8 cellular contexts compared by ENCODE assay signal in genomic region chr7:112462236-112462635, GRCh38. TPM values are rescaled to one million over a fixed set of nuclear protein-coding genes. Genes with fewer than 3 reads are reported as not detected.
A peak's percentile ranks its signal among the peaks of the same experiment; 100 is the strongest.
DNase-seq lines count a peak whose midpoint lies in the region; ATAC-seq and TF ChIP-seq lines count a peak whose summit lies in the region.
"Had no signal": no experiment of that assay in that cellular context is flagged by ENCODE, and none has a peak within 500 bp of the region (broad histone marks: within the 10 kb centered on the region; RNA-seq: fewer than 3 reads in every experiment).

No MANE protein-coding gene starts in this region.

- H3K9me3 ChIP-seq in heart right ventricle: no peaks in the 10 kb centered on the region
- no peaks in the 10 kb centered on the region for H3K9me3 ChIP-seq in subcutaneous abdominal adipose tissue (ENCODE audit: control insufficient read depth in 5 of 5, low read length in 5 of 5)
- no peaks in the 10 kb centered on the region for H3K9me3 ChIP-seq in CD8-positive, alpha-beta T cell (ENCODE audit: low read length)
- no peaks in the 10 kb centered on the region for H3K9me3 ChIP-seq in Karpas-422 (ENCODE audit: low read length)

- no peaks in the 10 kb centered on the region for H4K20me1 ChIP-seq in Karpas-422 (ENCODE audit: insufficient read depth, low read depth, low read length)

- H3K27me3 ChIP-seq in heart right ventricle: no peaks in the 10 kb centered on the region
- no peaks in the 10 kb centered on the region for H3K27me3 ChIP-seq in subcutaneous abdominal adipose tissue (ENCODE audit: control insufficient read depth in 5 of 5, insufficient read depth in 4 of 5, low read length in 5 of 5)
- H3K27me3 ChIP-seq in CD8-positive, alpha-beta T cell (ENCODE audit: insufficient read depth, low read length): no peaks in the 10 kb centered on the region
- H3K27me3 ChIP-seq in Karpas-422 (ENCODE audit: low read length): no peaks in the 10 kb centered on the region

- H3K36me3 ChIP-seq in heart right ventricle: peaks cover 0 to 100% (median 53%) of the 10 kb centered on the region in 9 donors
- peaks cover 49 to 83% (median 69%) of the 10 kb centered on the region in 5 donors for H3K36me3 ChIP-seq in subcutaneous abdominal adipose tissue (ENCODE audit: control insufficient read depth in 5 of 5, insufficient read depth in 5 of 5, low read length in 5 of 5)
- H3K36me3 ChIP-seq in CD8-positive, alpha-beta T cell (ENCODE audit: insufficient read depth, low read length): peaks cover 36% of the 10 kb centered on the region
- peaks cover 86% of the 10 kb centered on the region for H3K36me3 ChIP-seq in Karpas-422 (ENCODE audit: insufficient read depth, low read length)

- ATAC-seq in SK-N-SH treated with all-trans-retinoic acid at 6 μM for 48 hours (peak; percentile 31), heart right ventricle (peak; percentile 55 to 95 (median 85))
- no peak for ATAC-seq in CD8-positive, alpha-beta T cell

- peaks cover 0 to 49% (median 22%) of the 10 kb centered on the region in 9 donors for H3K4me1 ChIP-seq in heart right ventricle
- H3K4me1 ChIP-seq in subcutaneous abdominal adipose tissue (ENCODE audit: control insufficient read depth in 5 of 5, insufficient read depth in 5 of 5, low read length in 5 of 5): peaks cover 2 to 8% (median 5%) of the 10 kb centered on the region in 5 donors
- H3K4me1 ChIP-seq in CD8-positive, alpha-beta T cell (ENCODE audit: insufficient read depth, low read length): no peaks in the 10 kb centered on the region
- H3K4me1 ChIP-seq in Karpas-422 (ENCODE audit: low read length): peaks cover 6% of the 10 kb centered on the region

- H3K9ac ChIP-seq in subcutaneous abdominal adipose tissue (ENCODE audit: low read length in 5 of 5) (no peak overlapping the region), Karpas-422 (ENCODE audit: low read length) (no peak overlapping the region)

- peak overlapping the region in 6 of 10 donors; percentile 3 to 65 (median 24) for H3K27ac ChIP-seq in heart right ventricle
- H3K27ac ChIP-seq in subcutaneous abdominal adipose tissue (ENCODE audit: low read depth, low read length): peak overlapping the region; percentile 52
- H3K27ac ChIP-seq in CD8-positive, alpha-beta T cell (ENCODE audit: low read depth, low read length): no peak overlapping the region
- no peak overlapping the region for H3K27ac ChIP-seq in Karpas-422 (ENCODE audit: low read length)

- POLR2A ChIA-PET in CD8-positive, alpha-beta T cell (lab: Charles Lee): interaction anchor here (2.2 kb wide), 1 partner anchor 11 kb away, joined by 15 read pairs; the partner anchor contains the start of gene IFRD1

- H3K79me2 ChIP-seq in Karpas-422 (ENCODE audit: low read length): peaks cover 68% of the 10 kb centered on the region

- H3K4me1 Mint-ChIP-seq in CD8-positive, alpha-beta T cell (ENCODE audit: low read depth): peaks cover 8% of the 10 kb centered on the region

- H3K36me3 Mint-ChIP-seq in CD8-positive, alpha-beta T cell: peaks cover 84% of the 10 kb centered on the region

- no peak overlapping the region for H3K27ac Mint-ChIP-seq in CD8-positive, alpha-beta T cell

- H2AFZ ChIP-seq in Karpas-422 (ENCODE audit: low read length): no peak overlapping the region

- no peak overlapping the region for H3K4me3 Mint-ChIP-seq in CD8-positive, alpha-beta T cell

- H3K27me3 Mint-ChIP-seq in CD8-positive, alpha-beta T cell (ENCODE audit: low read depth): no peaks in the 10 kb centered on the region

- H3K9me3 Mint-ChIP-seq in CD8-positive, alpha-beta T cell: no peaks in the 10 kb centered on the region

- no peaks in the 10 kb centered on the region for H3K9me2 ChIP-seq in Karpas-422 (replicated peaks; ENCODE audit: insufficient read depth, low read length)

- intact Hi-C loops in heart right ventricle (cut with DNase I): no loop called here
- intact Hi-C loops in CD8-positive, alpha-beta T cell (cut with DNase I, micrococcal nuclease): no loop called here

- TF ChIP-seq CTCF in heart right ventricle (IDR thresholded peaks at IDR 0.05): peak in 1 of 9 donors; percentile 10
- no peak for TF ChIP-seq CTCF in CD8-positive, alpha-beta T cell (IDR thresholded peaks at IDR 0.05)

- CTCF ChIA-PET in CD8-positive, alpha-beta T cell (lab: Charles Lee): no interaction called here

- H3K4me3 ChIP-seq in heart right ventricle (no peak overlapping the region), subcutaneous abdominal adipose tissue (ENCODE audit: low read depth in 1 of 5, low read length in 5 of 5) (no peak overlapping the region), Karpas-422 (ENCODE audit: low read length) (no peak overlapping the region)
- no peak overlapping the region for H3K4me3 ChIP-seq in CD8-positive, alpha-beta T cell (ENCODE audit: low read depth, low read length)

- peak; percentile 83 for DNase-seq in LHCN-M2 (ENCODE audit: low read depth)
- peak in 1 of 2 donors; percentile 59 for DNase-seq in heart right ventricle
- DNase-seq in D341Med (ENCODE audit: low spot score): no peak
- no peak for DNase-seq in CD8-positive, alpha-beta T cell
- DNase-seq in Karpas-422: no peak
- DNase-seq: NCI-H1417 treated with DMSO at 0.1 percent for 48 hours had no signal

- H3K4me2 ChIP-seq in Karpas-422 (ENCODE audit: low read depth, low read length, poor library complexity, severe bottlenecking): no peak overlapping the region

TF ChIP-seq in SK-N-SH treated with all-trans-retinoic acid at 6 μM for 48 hours, 23 proteins besides CTCF, POLR2A, EP300 and RAD21:
- peak; percentile 55; the same call in 1 of the 2 replicates for TF ChIP-seq CREB5 (CRISPR knock-in tag; IDR thresholded peaks at IDR 0.05; ENCODE audit: low read depth)
- TF ChIP-seq CSDC2 (CRISPR knock-in tag; IDR thresholded peaks at IDR 0.05): no peak
- TF ChIP-seq TCF4 (CRISPR knock-in tag; IDR thresholded peaks at IDR 0.05; ENCODE audit: borderline replicate concordance): no peak
- TF ChIP-seq ISL1 (CRISPR knock-in tag; IDR thresholded peaks at IDR 0.05): peak; percentile 86
- no peak for TF ChIP-seq PATZ1 (CRISPR knock-in tag; IDR thresholded peaks at IDR 0.05; ENCODE audit: borderline replicate concordance)
- TF ChIP-seq ESRRG (CRISPR knock-in tag; IDR thresholded peaks at IDR 0.05): no peak
- TF ChIP-seq ZNF70 (CRISPR knock-in tag; IDR thresholded peaks at IDR 0.05): no peak

RNA-seq across cellular contexts. Expression of gene IFRD1, which starts 12.0 kb away (rescaled TPM):
- total RNA-seq in LHCN-M2 (2014; rRNA removed): 42.1 and 48.7 TPM in 2 replicates
- polyA plus RNA-seq in LHCN-M2 (2012): 17.4 TPM
- 10 to 100 TPM; 17.5 to 94.6 (median 26.2) TPM for total RNA-seq in heart right ventricle
- polyA plus RNA-seq in heart right ventricle: 10 to 100 TPM; 70.7 to 78.5 TPM
- 100 to 1,000 TPM; 292 to 301 TPM for total RNA-seq in CD8-positive, alpha-beta T cell
- 25.4 and 57.4 TPM in 2 replicates for total RNA-seq in Karpas-422 (2014; rRNA removed; shearing (Covaris generic); ENCODE audit: low replicate concordance)

RNA-seq across cellular contexts. Expression of gene LSMEM1, which starts 18.6 kb away (rescaled TPM):
- total RNA-seq in LHCN-M2 (2014; rRNA removed) (0.06 and 0.26 TPM in 2 replicates), heart right ventricle (10 to 100 TPM in 1 of 10 donors, 1 to 10 TPM in 9; 1.1 to 11.6 (median 4.8) TPM)
- 0.16 TPM for polyA plus RNA-seq in LHCN-M2 (2012)
- 1 to 10 TPM in 1 of 2 donors, under 1 TPM in 1; 0.65 to 4.2 TPM for polyA plus RNA-seq in heart right ventricle
- 1 to 10 TPM; 1.5 to 2.1 TPM for total RNA-seq in CD8-positive, alpha-beta T cell
- total RNA-seq in Karpas-422 (2014; rRNA removed; shearing (Covaris generic); ENCODE audit: low replicate concordance): 0.15 and 1.3 TPM in 2 replicates

Comparison
In these comparisons a context has a peak if more than half of its experiments do, and no peak if none do; other contexts are left out.
1. H3K27ac ChIP-seq: peak in heart right ventricle (6 of 10) and subcutaneous abdominal adipose tissue (single experiment); none in CD8-positive, alpha-beta T cell (single experiment) and Karpas-422 (single experiment).